In genomic region chr15:90200534-90201139, GRCh38 we compare ENCODE assay signal across 2 cellular contexts.
TF ChIP-seq lines count a peak whose summit lies in the region.

No MANE protein-coding gene starts in this region.

TF ChIP-seq in SK-N-SH, 30 proteins besides CTCF, POLR2A, EP300 and RAD21 (continued from another document):
- TF ChIP-seq, protein P1, sequence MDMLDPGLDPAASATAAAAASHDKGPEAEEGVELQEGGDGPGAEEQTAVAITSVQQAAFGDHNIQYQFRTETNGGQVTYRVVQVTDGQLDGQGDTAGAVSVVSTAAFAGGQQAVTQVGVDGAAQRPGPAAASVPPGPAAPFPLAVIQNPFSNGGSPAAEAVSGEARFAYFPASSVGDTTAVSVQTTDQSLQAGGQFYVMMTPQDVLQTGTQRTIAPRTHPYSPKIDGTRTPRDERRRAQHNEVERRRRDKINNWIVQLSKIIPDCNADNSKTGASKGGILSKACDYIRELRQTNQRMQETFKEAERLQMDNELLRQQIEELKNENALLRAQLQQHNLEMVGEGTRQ (IDR thresholded peaks at IDR 0.05; ENCODE audit: borderline replicate concordance, low read depth, low read length): no peak
- no peak for TF ChIP-seq USF1 (IDR thresholded peaks at IDR 0.05; ENCODE audit: borderline replicate concordance, low read depth)
- no peak for TF ChIP-seq SMC3 (IDR thresholded peaks at IDR 0.05; ENCODE audit: low read depth, low read length)
- no peak for TF ChIP-seq TEAD4 (IDR thresholded peaks at IDR 0.05; ENCODE audit: borderline replicate concordance, insufficient read depth)
- TF ChIP-seq YY1 (IDR thresholded peaks at IDR 0.05; ENCODE audit: low read depth): no peak
- no peak for TF ChIP-seq TAF1 (IDR thresholded peaks at IDR 0.05; ENCODE audit: borderline replicate concordance, low read depth, low read length)
- TF ChIP-seq RCOR1 (IDR thresholded peaks at IDR 0.05; ENCODE audit: low read length): no peak
- no peak for TF ChIP-seq EZH2phosphoT487 (IDR thresholded peaks at IDR 0.05; ENCODE audit: borderline replicate concordance, low read depth)
- no peak for TF ChIP-seq SIN3A (IDR thresholded peaks at IDR 0.05; ENCODE audit: borderline replicate concordance, low read depth, low read length)
- no peak for TF ChIP-seq FOXJ3 (CRISPR knock-in tag; IDR thresholded peaks at IDR 0.05)
- no peak for TF ChIP-seq FOXM1 (IDR thresholded peaks at IDR 0.05; ENCODE audit: low read depth)
- no peak for TF ChIP-seq MAX (IDR thresholded peaks at IDR 0.05; ENCODE audit: low read depth)

TF ChIP-seq in SK-N-SH treated with all-trans-retinoic acid at 6 μM for 48 hours, 23 proteins besides CTCF, POLR2A, EP300 and RAD21 (continued from another document):
- TF ChIP-seq, protein P2, sequence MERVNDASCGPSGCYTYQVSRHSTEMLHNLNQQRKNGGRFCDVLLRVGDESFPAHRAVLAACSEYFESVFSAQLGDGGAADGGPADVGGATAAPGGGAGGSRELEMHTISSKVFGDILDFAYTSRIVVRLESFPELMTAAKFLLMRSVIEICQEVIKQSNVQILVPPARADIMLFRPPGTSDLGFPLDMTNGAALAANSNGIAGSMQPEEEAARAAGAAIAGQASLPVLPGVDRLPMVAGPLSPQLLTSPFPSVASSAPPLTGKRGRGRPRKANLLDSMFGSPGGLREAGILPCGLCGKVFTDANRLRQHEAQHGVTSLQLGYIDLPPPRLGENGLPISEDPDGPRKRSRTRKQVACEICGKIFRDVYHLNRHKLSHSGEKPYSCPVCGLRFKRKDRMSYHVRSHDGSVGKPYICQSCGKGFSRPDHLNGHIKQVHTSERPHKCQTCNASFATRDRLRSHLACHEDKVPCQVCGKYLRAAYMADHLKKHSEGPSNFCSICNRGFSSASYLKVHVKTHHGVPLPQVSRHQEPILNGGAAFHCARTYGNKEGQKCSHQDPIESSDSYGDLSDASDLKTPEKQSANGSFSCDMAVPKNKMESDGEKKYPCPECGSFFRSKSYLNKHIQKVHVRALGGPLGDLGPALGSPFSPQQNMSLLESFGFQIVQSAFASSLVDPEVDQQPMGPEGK (CRISPR knock-in tag; IDR thresholded peaks at IDR 0.05; ENCODE audit: borderline replicate concordance): no peak
- TF ChIP-seq, protein P3, sequence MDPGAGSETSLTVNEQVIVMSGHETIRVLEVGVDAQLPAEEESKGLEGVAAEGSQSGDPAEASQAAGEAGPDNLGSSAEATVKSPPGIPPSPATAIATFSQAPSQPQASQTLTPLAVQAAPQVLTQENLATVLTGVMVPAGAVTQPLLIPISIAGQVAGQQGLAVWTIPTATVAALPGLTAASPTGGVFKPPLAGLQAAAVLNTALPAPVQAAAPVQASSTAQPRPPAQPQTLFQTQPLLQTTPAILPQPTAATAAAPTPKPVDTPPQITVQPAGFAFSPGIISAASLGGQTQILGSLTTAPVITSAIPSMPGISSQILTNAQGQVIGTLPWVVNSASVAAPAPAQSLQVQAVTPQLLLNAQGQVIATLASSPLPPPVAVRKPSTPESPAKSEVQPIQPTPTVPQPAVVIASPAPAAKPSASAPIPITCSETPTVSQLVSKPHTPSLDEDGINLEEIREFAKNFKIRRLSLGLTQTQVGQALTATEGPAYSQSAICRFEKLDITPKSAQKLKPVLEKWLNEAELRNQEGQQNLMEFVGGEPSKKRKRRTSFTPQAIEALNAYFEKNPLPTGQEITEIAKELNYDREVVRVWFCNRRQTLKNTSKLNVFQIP (CRISPR knock-in tag; IDR thresholded peaks at IDR 0.05; ENCODE audit: borderline replicate concordance, low read depth): no peak
